ENCODE assay signal across 1 cellular context in genomic region chr1:151254217-151255213, GRCh38.
TF ChIP-seq lines count a peak whose summit lies in the region.

PSMD4 (plus strand) TSS chr1:151254734; CDS start chr1:151254783, 49 bp downstream.

TF ChIP-seq in HepG2, 621 proteins besides CTCF, POLR2A, EP300 and RAD21 (continued from another document and continues in another):
- TF ChIP-seq ZBTB40 (IDR thresholded peaks at IDR 0.05), result no peak
- TF ChIP-seq ZBTB40 (CRISPR knock-in tag; IDR thresholded peaks at IDR 0.05), result peak; percentile 28; the same call in 1 of the 2 replicates
- TF ChIP-seq RARG (CRISPR knock-in tag; IDR thresholded peaks at IDR 0.05; ENCODE audit: low read depth), result no peak
- no peak for TF ChIP-seq PAX8 (CRISPR knock-in tag; IDR thresholded peaks at IDR 0.05; ENCODE audit: borderline replicate concordance)
- no peak for TF ChIP-seq FOSL1 (CRISPR knock-in tag; IDR thresholded peaks at IDR 0.05; ENCODE audit: borderline replicate concordance)
- TF ChIP-seq RNF2 (conservative IDR thresholded peaks at IDR 0.05; ENCODE audit: low read depth), result peak; percentile 80
- TF ChIP-seq ZNF580 (CRISPR knock-in tag; IDR thresholded peaks at IDR 0.05; ENCODE audit: borderline replicate concordance, low read depth), result peak; percentile 50; the same call in 1 of the 2 replicates
- TF ChIP-seq GMEB2 (CRISPR knock-in tag; IDR thresholded peaks at IDR 0.05; ENCODE audit: low read depth), result peak; percentile 22; the same call in 1 of the 2 replicates
- no peak for TF ChIP-seq ZNF260 (CRISPR knock-in tag; IDR thresholded peaks at IDR 0.05; ENCODE audit: borderline replicate concordance, low read depth)
- TF ChIP-seq CAMTA2 (CRISPR knock-in tag; IDR thresholded peaks at IDR 0.05; ENCODE audit: borderline replicate concordance), result peak; percentile 66; the same call in 1 of the 2 replicates
- 0 out of 2 replicates have a peak, but pooled peaks have one; percentile 10 for TF ChIP-seq ZNF503 (CRISPR knock-in tag; IDR thresholded peaks at IDR 0.05)
- peak; percentile 86 for TF ChIP-seq POGK (CRISPR knock-in tag; conservative IDR thresholded peaks at IDR 0.05)
- TF ChIP-seq ZBTB26 (CRISPR knock-in tag; IDR thresholded peaks at IDR 0.05; ENCODE audit: borderline replicate concordance), result peak; percentile 65; the same call in 1 of the 2 replicates
- TF ChIP-seq ZNF264 (CRISPR knock-in tag; IDR thresholded peaks at IDR 0.05), result no peak
- no peak for TF ChIP-seq FIP1L1 (IDR thresholded peaks at IDR 0.05; ENCODE audit: borderline replicate concordance, insufficient read depth, low read depth, low read length)
- TF ChIP-seq FOXK1 (CRISPR knock-in tag; IDR thresholded peaks at IDR 0.05; ENCODE audit: borderline replicate concordance, low read depth), result peak; percentile 71; the same call in 1 of the 2 replicates
- TF ChIP-seq ZNF513 (CRISPR knock-in tag; conservative IDR thresholded peaks at IDR 0.05), result no peak
- TF ChIP-seq POLR2G (IDR thresholded peaks at IDR 0.05; ENCODE audit: low read depth, low read length), result peak; percentile 97
- peak; percentile 31 for TF ChIP-seq HNRNPK (IDR thresholded peaks at IDR 0.05; ENCODE audit: low read depth, low read length, poor library complexity, severe bottlenecking)
- no peak for TF ChIP-seq TBP (CRISPR knock-in tag; IDR thresholded peaks at IDR 0.05)
- TF ChIP-seq IRF9 (CRISPR knock-in tag; IDR thresholded peaks at IDR 0.05; ENCODE audit: borderline replicate concordance), result peak; percentile 79
- peak; percentile 13; the same call in 1 of the 2 replicates for TF ChIP-seq CBX5 (CRISPR knock-in tag; IDR thresholded peaks at IDR 0.05; ENCODE audit: borderline replicate concordance)
- no peak for TF ChIP-seq ZBTB44 (CRISPR knock-in tag; IDR thresholded peaks at IDR 0.05)
- peak; percentile 39; the same call in 1 of the 2 replicates for TF ChIP-seq PATZ1 (CRISPR knock-in tag; IDR thresholded peaks at IDR 0.05)
- TF ChIP-seq ATF4 (CRISPR knock-in tag; IDR thresholded peaks at IDR 0.05), result peak in 1 of 2 experiments; percentile 56; a peak in 1 of 4 replicates
- TF ChIP-seq ZNF563 (CRISPR knock-in tag; IDR thresholded peaks at IDR 0.05), result peak; percentile 60
- peak; percentile 84 for TF ChIP-seq SRSF1 (optimal IDR thresholded peaks at IDR 0.05; ENCODE audit: low read depth, low read length)
- TF ChIP-seq GATA4 (IDR thresholded peaks at IDR 0.05; ENCODE audit: borderline replicate concordance, low read depth), result 0 out of 2 replicates have a peak, but pooled peaks have one; percentile 39
